In genomic region chr18:80245781-80246655, GRCh38 we compare ENCODE assay signal across 8 cellular contexts. TPM values are rescaled to one million over a fixed set of nuclear protein-coding genes. Genes with fewer than 3 reads are reported as not detected.
DNase-seq lines count a peak whose midpoint lies in the region; ATAC-seq and TF ChIP-seq lines count a peak whose summit lies in the region.

No MANE protein-coding gene starts in this region.

- H3K9me3 ChIP-seq in iPS-20b (ENCODE audit: insufficient read depth, low read depth, low read length) (no peaks in the 10 kb centered on the region), subcutaneous abdominal adipose tissue (ENCODE audit: control insufficient read depth in 5 of 5, low read length in 5 of 5) (no peaks in the 10 kb centered on the region), OCI-LY7 (ENCODE audit: low read length) (no peaks in the 10 kb centered on the region)

- peak overlapping the region; percentile 53 for H3K4me3 Mint-ChIP-seq in activated CD4-positive, alpha-beta T cell treated with anti-CD3 and anti-CD28 coated beads, Interleukin-2, amount 10 ng/mL, durations not matched to agents 7 days and 5 days

- POLR2A ChIA-PET in activated CD4-positive, alpha-beta T cell treated with anti-CD3 and anti-CD28 coated beads, Interleukin-2, amount 10 ng/mL, durations not matched to agents 7 days and 5 days (lab: Charles Lee), result no interaction called here
- POLR2A ChIA-PET in OCI-LY7 (lab: Charles Lee), result no interaction called here

- no peak overlapping the region for H2AFZ ChIP-seq in OCI-LY7 (ENCODE audit: low read length)

- CTCF ChIA-PET in activated CD4-positive, alpha-beta T cell treated with anti-CD3 and anti-CD28 coated beads, Interleukin-2, amount 10 ng/mL, durations not matched to agents 7 days and 5 days (lab: Charles Lee), result no interaction called here
- CTCF ChIA-PET in OCI-LY7 (lab: Charles Lee; ENCODE audit: unreplicated experiment), result no interaction called here

- no peak overlapping the region for H3K27ac Mint-ChIP-seq in activated CD4-positive, alpha-beta T cell treated with anti-CD3 and anti-CD28 coated beads, Interleukin-2, amount 10 ng/mL, durations not matched to agents 7 days and 5 days

- no peaks in the 10 kb centered on the region for H3K9me2 ChIP-seq in OCI-LY7 (ENCODE audit: insufficient read depth, low read length)

- no peaks in the 10 kb centered on the region for H3K36me3 Mint-ChIP-seq in activated CD4-positive, alpha-beta T cell treated with anti-CD3 and anti-CD28 coated beads, Interleukin-2, amount 10 ng/mL, durations not matched to agents 7 days and 5 days (ENCODE audit: low read depth)

- H3K27me3 ChIP-seq in iPS-20b (ENCODE audit: insufficient read depth, low read length) (peaks cover 16% of the 10 kb centered on the region), subcutaneous abdominal adipose tissue (ENCODE audit: control insufficient read depth in 5 of 5, insufficient read depth in 4 of 5, low read length in 5 of 5) (peaks cover 0 to 3% (median 0%) of the 10 kb centered on the region in 5 donors)

- H3K9me3 Mint-ChIP-seq in activated CD4-positive, alpha-beta T cell treated with anti-CD3 and anti-CD28 coated beads, Interleukin-2, amount 10 ng/mL, durations not matched to agents 7 days and 5 days, result no peaks in the 10 kb centered on the region

- H3K79me2 ChIP-seq in OCI-LY7 (ENCODE audit: insufficient read depth, low read depth, low read length), result no peaks in the 10 kb centered on the region

- H4K20me1 ChIP-seq in OCI-LY7 (ENCODE audit: insufficient read depth, low read length), result no peaks in the 10 kb centered on the region

- no peaks in the 10 kb centered on the region for H3K36me3 ChIP-seq in iPS-20b (ENCODE audit: insufficient read depth, low read depth, low read length)
- no peaks in the 10 kb centered on the region for H3K36me3 ChIP-seq in subcutaneous abdominal adipose tissue (ENCODE audit: control insufficient read depth in 5 of 5, insufficient read depth in 5 of 5, low read length in 5 of 5)
- H3K36me3 ChIP-seq in OCI-LY7 (ENCODE audit: insufficient read depth, low read length), result no peaks in the 10 kb centered on the region

- H3K4me2 ChIP-seq in OCI-LY7 (ENCODE audit: low read length), result no peak overlapping the region

- ATAC-seq in HG02981 (IDR thresholded peaks at IDR 0.05; ENCODE audit: unreplicated experiment), result no peak

- BruUV-seq in OCI-LY7 (replicated peaks; lab: Mats Ljungman, UMichigan), result no TSS peak

- no peak for DNase-seq in activated CD4-positive, alpha-beta T cell treated with anti-CD3 and anti-CD28 coated beads, Interleukin-2, amount 10 ng/mL, durations not matched to agents 7 days and 5 days
- no peak for DNase-seq in activated CD4-positive, alpha-beta T cell treated with anti-CD3 and anti-CD28 coated beads, Interleukin-2, amount 50 U/mL, for 4 hours
- peak; percentile 16 to 19 for DNase-seq in activated T-cell treated with anti-CD3 and anti-CD28 coated beads, Interleukin-2, amount 50 U/mL, for 48 hours
- no peak for DNase-seq in middle frontal gyrus (ENCODE audit: extremely low spot score, low spot score)
- no peak for DNase-seq in OCI-LY7 (ENCODE audit: low spot score)

- 0 out of 2 replicates have a peak, but pooled peaks cover 4% of the 10 kb centered on the region for H3K4me1 ChIP-seq in iPS-20b (ENCODE audit: insufficient read depth, low read length)
- H3K4me1 ChIP-seq in subcutaneous abdominal adipose tissue (ENCODE audit: control insufficient read depth in 5 of 5, insufficient read depth in 5 of 5, low read length in 5 of 5), result peaks cover 0 to 17% (median 14%) of the 10 kb centered on the region in 5 donors
- no peaks in the 10 kb centered on the region for H3K4me1 ChIP-seq in OCI-LY7 (ENCODE audit: insufficient read depth, low read length, poor library complexity, severe bottlenecking)

- H3K9ac ChIP-seq in iPS-20b (ENCODE audit: low read depth, low read length) (peak overlapping the region; percentile 68; the same call in 1 of the 2 replicates), subcutaneous abdominal adipose tissue (ENCODE audit: low read length in 5 of 5) (no peak overlapping the region)

- H3K4me3 ChIP-seq in iPS-20b (ENCODE audit: low read length), result peak overlapping the region; percentile 76
- peak overlapping the region in 4 of 5 donors; percentile 42 to 73 (median 52) for H3K4me3 ChIP-seq in subcutaneous abdominal adipose tissue (ENCODE audit: low read depth in 1 of 5, low read length in 5 of 5)
- H3K4me3 ChIP-seq in OCI-LY7 (ENCODE audit: low read depth, low read length, poor library complexity, severe bottlenecking), result no peak overlapping the region

- peaks cover 46% of the 10 kb centered on the region for H3K27me3 Mint-ChIP-seq in activated CD4-positive, alpha-beta T cell treated with anti-CD3 and anti-CD28 coated beads, Interleukin-2, amount 10 ng/mL, durations not matched to agents 7 days and 5 days

- peaks cover 5% of the 10 kb centered on the region for H3K4me1 Mint-ChIP-seq in activated CD4-positive, alpha-beta T cell treated with anti-CD3 and anti-CD28 coated beads, Interleukin-2, amount 10 ng/mL, durations not matched to agents 7 days and 5 days

- H3K27ac ChIP-seq in iPS-20b (ENCODE audit: low read length), result no peak overlapping the region
- H3K27ac ChIP-seq in subcutaneous abdominal adipose tissue (ENCODE audit: low read depth, low read length), result no peak overlapping the region
- H3K27ac ChIP-seq in OCI-LY7 (ENCODE audit: low read depth, low read length, poor library complexity, severe bottlenecking), result no peak overlapping the region

- no peak for TF ChIP-seq CTCF in OCI-LY7 (conservative IDR thresholded peaks at IDR 0.05; ENCODE audit: low read length)

- intact Hi-C loops in OCI-LY7 (cut with micrococcal nuclease; ENCODE audit: unreplicated experiment), result no loop called here

RNA-seq across cellular contexts. Expression of gene PARD6G, which starts 1.3 kb away (rescaled TPM):
- under 1 TPM; 0.15 to 0.22 TPM for total RNA-seq in activated CD4-positive, alpha-beta T cell treated with anti-CD3 and anti-CD28 coated beads, Interleukin-2, amount 10 ng/mL, durations not matched to agents 7 days and 5 days
- total RNA-seq in OCI-LY7 (2014; rRNA removed; shearing (Covaris generic)), result 0.03 TPM in 1 of 2 replicates, not detected in the other
- not detected in 2 replicates for total RNA-seq in OCI-LY7 (2022)

Comparison
In these comparisons a context has a peak if more than half of its experiments do, and no peak if none do; other contexts are left out.
1. DNase-seq: peak in activated T-cell treated with anti-CD3 and anti-CD28 coated beads, Interleukin-2, amount 50 U/mL, for 48 hours (2 of 2); none in activated CD4-positive, alpha-beta T cell treated with anti-CD3 and anti-CD28 coated beads, Interleukin-2, amount 10 ng/mL, durations not matched to agents 7 days and 5 days (single experiment), activated CD4-positive, alpha-beta T cell treated with anti-CD3 and anti-CD28 coated beads, Interleukin-2, amount 50 U/mL, for 4 hours (0 of 2), middle frontal gyrus (single experiment) and OCI-LY7 (single experiment).